In the genomic region with DNA sequence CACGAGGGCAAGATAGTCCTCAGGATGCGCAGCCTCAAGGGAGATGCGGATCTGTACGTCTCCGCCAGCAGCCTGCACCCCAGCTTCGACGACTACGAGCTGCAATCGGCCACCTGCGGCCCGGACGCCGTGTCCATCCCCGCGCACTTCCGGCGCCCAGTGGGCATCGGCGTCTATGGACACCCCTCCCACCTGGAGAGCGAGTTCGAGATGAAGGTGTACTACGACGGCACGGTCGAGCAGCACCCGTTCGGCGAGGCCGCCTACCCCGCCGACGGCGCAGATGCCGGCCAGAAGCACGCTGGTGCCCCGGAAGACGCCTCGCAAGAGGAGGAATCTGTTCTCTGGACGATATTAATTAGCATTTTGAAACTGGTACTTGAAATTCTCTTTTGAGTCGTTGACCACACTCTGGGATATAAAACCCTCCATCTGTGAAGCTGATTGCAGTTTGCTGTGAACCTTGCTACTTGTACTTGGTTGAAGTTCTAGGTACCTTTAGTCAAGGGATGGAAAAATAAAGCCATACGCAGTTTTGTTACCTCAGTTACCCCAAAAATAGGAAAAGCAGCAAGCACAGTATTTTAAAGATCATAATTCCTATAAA, we compare ENCODE assay signal across 6 cellular contexts.
DNase-seq lines count a peak whose midpoint lies in the region; TF ChIP-seq lines count a peak whose summit lies in the region.

No MANE protein-coding gene starts in this region.

- H3K4me1 Mint-ChIP-seq in nephron: peaks cover 51% of the 10 kb centered on the region

- H3K9me3 Mint-ChIP-seq in nephron: no peaks in the 10 kb centered on the region

- peak overlapping the region; percentile 93 to 96 (median 95) for H3K4me3 Mint-ChIP-seq in nephron

- peaks cover 22% of the 10 kb centered on the region for H3K36me3 Mint-ChIP-seq in nephron (ENCODE audit: low read depth)

- H3K27me3 Mint-ChIP-seq in nephron (ENCODE audit: low read depth): no peaks in the 10 kb centered on the region

- in situ Hi-C loops in astrocyte of the spinal cord (cut with HindIII; ENCODE audit: low sequenced_read_pairs): no loop called here

- DNase-seq in stimulated activated CD8-positive, alpha-beta memory T cell treated with anti-CD3 and anti-CD28 coated beads, Interleukin-12 subunit alpha, Interleukin-12 subunit beta, amount 100 ng/mL, for 4 hours (ENCODE audit: low read depth): peak; percentile 19
- DNase-seq in stimulated activated CD8-positive, alpha-beta memory T cell treated with anti-CD3 and anti-CD28 coated beads, Interleukin-4, amount 100 ng/mL, for 48 hours: no peak
- peak; percentile 61 for DNase-seq in NAMALWA (ENCODE audit: low spot score)
- peak; percentile 13 for DNase-seq in astrocyte of the spinal cord (ENCODE audit: low read depth, low spot score)
- no peak for DNase-seq in islet precursor cell

- peak overlapping the region; percentile 85 for H3K4me3 ChIP-seq in astrocyte of the spinal cord (ENCODE audit: low read depth, low read length)

- H3K27ac Mint-ChIP-seq in nephron: peak overlapping the region; percentile 63 to 93 (median 89)

- TF ChIP-seq CTCF in astrocyte of the spinal cord (IDR thresholded peaks at IDR 0.05; ENCODE audit: low read depth, low read length) (no peak), nephron (IDR thresholded peaks at IDR 0.05; ENCODE audit: unreplicated experiment in 3 of 3) (no peak)

Comparison
In these comparisons a context has a peak if more than half of its experiments do, and no peak if none do; other contexts are left out.
1. DNase-seq: peak in stimulated activated CD8-positive, alpha-beta memory T cell treated with anti-CD3 and anti-CD28 coated beads, Interleukin-12 subunit alpha, Interleukin-12 subunit beta, amount 100 ng/mL, for 4 hours (single experiment), NAMALWA (single experiment) and astrocyte of the spinal cord (single experiment); none in stimulated activated CD8-positive, alpha-beta memory T cell treated with anti-CD3 and anti-CD28 coated beads, Interleukin-4, amount 100 ng/mL, for 48 hours (single experiment) and islet precursor cell (single experiment).